Comparison of ENCODE assay signal across 1 cellular context in the genomic region with DNA sequence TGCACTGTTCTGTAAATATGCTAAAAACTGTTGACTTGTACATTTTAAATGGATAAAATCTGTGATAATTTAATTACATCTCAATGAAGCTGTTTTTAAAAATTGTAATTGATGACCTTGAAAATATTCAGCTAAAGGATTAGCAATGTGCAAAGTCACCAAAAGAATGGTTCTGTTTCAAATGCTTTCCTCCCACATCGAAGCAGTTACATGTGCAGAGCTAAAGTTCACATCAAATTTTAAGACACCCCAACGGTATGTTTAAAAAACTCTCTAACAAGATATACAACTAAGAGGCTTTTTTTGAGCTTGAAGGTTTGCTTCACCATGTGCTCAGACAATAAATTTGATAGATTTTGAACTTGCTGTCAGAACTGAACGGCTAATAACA.
TF ChIP-seq lines count a peak whose summit lies in the region.

No MANE protein-coding gene starts in this region.

TF ChIP-seq in K562, 482 proteins besides CTCF, POLR2A, EP300 and RAD21 (continued from another document):
- TF ChIP-seq, protein P1, sequence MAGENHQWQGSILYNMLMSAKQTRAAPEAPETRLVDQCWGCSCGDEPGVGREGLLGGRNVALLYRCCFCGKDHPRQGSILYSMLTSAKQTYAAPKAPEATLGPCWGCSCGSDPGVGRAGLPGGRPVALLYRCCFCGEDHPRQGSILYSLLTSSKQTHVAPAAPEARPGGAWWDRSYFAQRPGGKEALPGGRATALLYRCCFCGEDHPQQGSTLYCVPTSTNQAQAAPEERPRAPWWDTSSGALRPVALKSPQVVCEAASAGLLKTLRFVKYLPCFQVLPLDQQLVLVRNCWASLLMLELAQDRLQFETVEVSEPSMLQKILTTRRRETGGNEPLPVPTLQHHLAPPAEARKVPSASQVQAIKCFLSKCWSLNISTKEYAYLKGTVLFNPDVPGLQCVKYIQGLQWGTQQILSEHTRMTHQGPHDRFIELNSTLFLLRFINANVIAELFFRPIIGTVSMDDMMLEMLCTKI (IDR thresholded peaks at IDR 0.05; ENCODE audit: partially characterized antibody) = no peak
- TF ChIP-seq HDAC2 (IDR thresholded peaks at IDR 0.05) (no peak), DIDO1 (tag; IDR thresholded peaks at IDR 0.05; ENCODE audit: low read depth) (no peak)
- TF ChIP-seq, protein P2, sequence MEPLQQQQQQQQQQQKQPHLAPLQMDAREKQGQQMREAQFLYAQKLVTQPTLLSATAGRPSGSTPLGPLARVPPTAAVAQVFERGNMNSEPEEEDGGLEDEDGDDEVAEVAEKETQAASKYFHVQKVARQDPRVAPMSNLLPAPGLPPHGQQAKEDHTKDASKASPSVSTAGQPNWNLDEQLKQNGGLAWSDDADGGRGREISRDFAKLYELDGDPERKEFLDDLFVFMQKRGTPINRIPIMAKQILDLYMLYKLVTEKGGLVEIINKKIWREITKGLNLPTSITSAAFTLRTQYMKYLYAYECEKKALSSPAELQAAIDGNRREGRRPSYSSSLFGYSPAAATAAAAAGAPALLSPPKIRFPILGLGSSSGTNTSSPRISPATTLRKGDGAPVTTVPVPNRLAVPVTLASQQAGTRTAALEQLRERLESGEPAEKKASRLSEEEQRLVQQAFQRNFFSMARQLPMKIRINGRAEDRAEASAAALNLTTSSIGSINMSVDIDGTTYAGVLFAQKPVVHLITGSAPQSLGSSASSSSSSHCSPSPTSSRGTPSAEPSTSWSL (CRISPR knock-in tag; IDR thresholded peaks at IDR 0.05; ENCODE audit: borderline replicate concordance) = no peak
